ENCODE assay signal across 9 cellular contexts in the genomic region with DNA sequence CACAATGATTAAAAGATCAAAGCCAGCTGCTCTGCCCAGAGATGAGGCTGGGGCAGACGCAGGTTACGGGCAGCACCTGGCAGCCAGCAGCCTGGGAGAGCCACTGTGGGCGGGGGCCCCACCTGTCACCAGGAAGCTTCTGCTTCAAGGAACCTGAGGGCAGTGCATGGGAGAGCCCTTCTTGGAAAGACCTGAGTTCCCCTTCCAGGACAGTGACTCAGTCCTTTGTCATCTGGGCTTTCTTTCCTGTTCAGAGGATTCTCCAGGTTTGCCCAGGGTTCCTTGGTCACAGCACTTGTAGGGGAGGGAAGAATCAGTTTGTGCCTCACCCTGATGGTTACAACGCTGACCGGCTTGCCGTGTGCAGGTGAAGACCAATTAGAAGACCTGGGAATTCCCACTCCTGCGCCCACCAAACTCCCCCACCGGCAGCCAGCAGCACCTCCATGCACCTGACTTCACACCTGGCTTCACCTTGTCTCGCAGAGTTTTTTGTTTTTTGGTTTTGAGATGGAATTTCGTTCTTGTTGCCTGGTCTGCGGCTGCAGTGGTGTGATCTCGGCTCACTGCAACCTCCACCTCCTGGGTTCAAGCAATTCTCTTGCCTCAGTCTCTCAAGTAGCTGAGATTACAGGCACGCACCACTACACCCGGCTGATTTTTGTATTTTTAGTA. TPM values are rescaled to one million over a fixed set of nuclear protein-coding genes. Genes with fewer than 3 reads are reported as not detected.
DNase-seq lines count a peak whose midpoint lies in the region; ATAC-seq lines count a peak whose summit lies in the region.
"Had no signal": no experiment of that assay in that cellular context is flagged by ENCODE, and none has a peak within 500 bp of the region (broad histone marks: within the 10 kb centered on the region; RNA-seq: fewer than 3 reads in every experiment).

No MANE protein-coding gene starts in this region.

- DNase-seq in activated effector memory CD4-positive, alpha-beta T cell treated with anti-CD3 and anti-CD28 coated beads, Interleukin-2, amount 50 U/mL, for 16 hours, result peak; percentile 78
- no peak for DNase-seq in activated effector memory CD4-positive, alpha-beta T cell treated with Interleukin-2 at 50 U/mL for 16 hours
- DNase-seq in RPMI7951 (ENCODE audit: low read depth) (peak; percentile 62), hypothalamus (lab: John Stamatoyannopoulos, UW) (no peak)
- DNase-seq in effector memory CD4-positive, alpha-beta T cell, result peak in 1 of 3 donors; percentile 33
- peak; percentile 43 for DNase-seq in stimulated activated naive CD8-positive, alpha-beta T cell treated with anti-CD3 and anti-CD28 coated beads, Interleukin-15, Interleukin-2, amounts not matched to agents 100 U/mL and 50 U/mL, for 24 hours
- DNase-seq: midbrain had no signal

- ATAC-seq in stimulated activated naive CD8-positive, alpha-beta T cell treated with anti-CD3 and anti-CD28 coated beads, Interleukin-15, Interleukin-2, amounts not matched to agents 100 U/mL and 50 U/mL, for 24 hours, result no peak
- no peak for ATAC-seq in GM18868 (IDR thresholded peaks at IDR 0.05; ENCODE audit: unreplicated experiment)
- ATAC-seq in HG02852 (IDR thresholded peaks at IDR 0.05; ENCODE audit: unreplicated experiment), result no peak

- H3K9me3 ChIP-seq in effector memory CD4-positive, alpha-beta T cell (ENCODE audit: control insufficient read depth, low read length), result no peaks in the 10 kb centered on the region

- H3K4me3 ChIP-seq in effector memory CD4-positive, alpha-beta T cell (ENCODE audit: insufficient read depth, low read depth, low read length, poor library complexity, severe bottlenecking), result peak overlapping the region; percentile 48

- peaks cover 62% of the 10 kb centered on the region for H3K4me1 ChIP-seq in effector memory CD4-positive, alpha-beta T cell (ENCODE audit: control insufficient read depth, insufficient read depth, low read length, poor library complexity, severe bottlenecking)

- no peaks in the 10 kb centered on the region for H3K27me3 ChIP-seq in effector memory CD4-positive, alpha-beta T cell (replicated peaks; ENCODE audit: control insufficient read depth, insufficient read depth, low read length, poor library complexity, severe bottlenecking)

- peak overlapping the region; percentile 85 for H3K27ac ChIP-seq in effector memory CD4-positive, alpha-beta T cell (ENCODE audit: insufficient read depth, low read length, poor library complexity, severe bottlenecking)

- peaks cover 28% of the 10 kb centered on the region for H3K36me3 ChIP-seq in effector memory CD4-positive, alpha-beta T cell (ENCODE audit: control insufficient read depth, insufficient read depth, low read length)

RNA-seq across cellular contexts. Expression of gene ZBP1, which starts 2.0 kb away (rescaled TPM):
- not detected in 2 replicates for total RNA-seq in RPMI7951 (2014; rRNA removed; shearing (Covaris generic))

RNA-seq across cellular contexts. Expression of gene PCK1, which starts 57.3 kb away (rescaled TPM):
- not detected in 2 replicates for total RNA-seq in RPMI7951 (2014; rRNA removed; shearing (Covaris generic))

Comparison
In these comparisons a context has a peak if more than half of its experiments do, and no peak if none do; other contexts are left out.
1. DNase-seq: peak in activated effector memory CD4-positive, alpha-beta T cell treated with anti-CD3 and anti-CD28 coated beads, Interleukin-2, amount 50 U/mL, for 16 hours (single experiment), RPMI7951 (single experiment) and stimulated activated naive CD8-positive, alpha-beta T cell treated with anti-CD3 and anti-CD28 coated beads, Interleukin-15, Interleukin-2, amounts not matched to agents 100 U/mL and 50 U/mL, for 24 hours (single experiment); none in activated effector memory CD4-positive, alpha-beta T cell treated with Interleukin-2 at 50 U/mL for 16 hours (single experiment) and hypothalamus (0 of 51).